ENCODE assay signal across 20 cellular contexts in the genomic region with DNA sequence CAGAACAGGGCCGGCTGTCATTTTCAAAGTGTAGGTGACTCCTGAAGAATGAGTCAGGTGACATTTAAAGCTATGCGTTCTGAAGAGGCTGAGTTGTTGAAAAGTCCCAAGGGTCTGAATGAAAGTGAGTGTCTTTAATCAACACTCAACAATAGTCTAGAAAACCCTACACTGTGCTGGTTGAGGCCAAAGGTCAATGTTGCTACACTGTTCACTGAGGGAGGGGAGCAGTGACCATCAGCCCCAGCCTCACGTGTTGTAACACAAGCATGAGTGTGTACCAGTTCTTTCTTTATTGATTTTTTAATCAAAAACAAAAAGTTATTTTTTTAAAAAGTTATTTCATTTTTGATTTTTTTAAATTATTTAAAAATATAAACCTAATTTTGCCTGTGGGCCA.
"Had no signal": no experiment of that assay in that cellular context is flagged by ENCODE, and none has a peak within 500 bp of the region (broad histone marks: within the 10 kb centered on the region; RNA-seq: fewer than 3 reads in every experiment).

No MANE protein-coding gene starts in this region.

- H3K27ac ChIP-seq: HL-60, PC-9, Peyer's patch, SJCRH30 had no signal

- H3K27me3 ChIP-seq: Peyer's patch, SJCRH30 had no signal

- FAIRE-seq: HTR-8/SVneo had no signal

- H3K9me3 ChIP-seq: SJCRH30 had no signal

- H3K4me3 ChIP-seq: PC-9, Peyer's patch, SJCRH30 had no signal

- ATAC-seq: Right ventricle myocardium inferior, SK-N-SH treated with all-trans-retinoic acid at 6 μM for 48 hours had no signal

- H3K36me3 ChIP-seq: Peyer's patch, SJCRH30 had no signal

- H3K4me1 ChIP-seq: Peyer's patch, SJCRH30 had no signal

- H3K4me2 ChIP-seq: PC-9 had no signal

- DNase-seq: KBM-7, MV-4-11, NCI-H1048, NCI-H1105, NCI-H1417, NCI-H187, NCI-H2029, NCI-H2081 treated with DMSO at 0.1 percent for 48 hours, NCI-H2227 treated with DMSO at 0.1 percent for 48 hours, NCI-H524 treated with DMSO at 0.1 percent for 48 hours, NCI-H69, NCI-H774, PC-9, Peyer's patch, SHP77 treated with DMSO at 0.1 percent for 48 hours, SJCRH30 had no signal

- H2AFZ ChIP-seq: PC-9 had no signal
